ENCODE assay signal across 15 cellular contexts in the genomic region with DNA sequence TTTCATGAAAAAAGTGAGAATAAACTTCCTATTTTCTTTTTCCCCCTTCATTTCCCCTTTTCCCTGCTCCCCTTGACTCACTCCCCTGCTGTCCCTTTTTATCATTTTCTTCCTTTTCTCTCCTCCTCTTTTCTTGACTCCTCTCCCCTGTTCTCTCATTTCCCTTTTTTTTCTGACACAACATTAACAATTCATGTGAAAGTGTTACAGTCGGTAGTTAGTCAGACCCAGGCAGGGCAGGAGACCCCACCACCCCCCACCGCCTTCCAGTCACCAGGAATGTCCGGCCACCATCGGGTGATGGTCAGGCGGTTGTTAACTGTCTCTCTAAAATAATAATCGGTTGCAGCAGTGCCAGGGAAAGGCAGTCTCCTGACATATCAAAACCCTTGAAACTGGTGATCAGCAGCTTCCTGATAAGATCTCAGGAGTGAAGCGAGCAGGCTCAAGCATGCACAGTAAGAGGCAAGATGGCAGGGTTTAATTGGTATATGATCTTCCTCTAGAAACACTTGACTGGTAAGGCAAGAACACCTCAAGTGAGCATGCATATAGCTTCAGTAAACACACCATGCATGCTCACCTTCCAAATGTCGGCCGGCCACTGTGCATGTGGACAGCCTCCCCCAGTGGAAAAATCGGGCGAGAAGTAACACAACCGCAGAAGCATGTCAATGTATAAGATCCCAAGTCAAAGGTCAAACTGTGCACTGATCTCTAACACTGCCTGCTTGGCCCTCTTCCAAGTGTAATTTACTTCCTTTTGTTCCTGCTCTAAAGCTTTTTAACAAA.
DNase-seq lines count a peak whose midpoint lies in the region; ATAC-seq and TF ChIP-seq lines count a peak whose summit lies in the region.
"Had no signal": no experiment of that assay in that cellular context is flagged by ENCODE, and none has a peak within 500 bp of the region (broad histone marks: within the 10 kb centered on the region; RNA-seq: fewer than 3 reads in every experiment).

No MANE protein-coding gene starts in this region.

- no peak overlapping the region for H3K4me3 ChIP-seq in A673 (ENCODE audit: low read depth, low read length, poor library complexity, severe bottlenecking)
- H3K4me3 ChIP-seq: breast epithelium, MG63, tibial nerve had no signal

- H3K9me3 ChIP-seq in A673 (ENCODE audit: low read depth, low read length, poor library complexity, severe bottlenecking): no peaks in the 10 kb centered on the region
- H3K9me3 ChIP-seq: breast epithelium, MG63, tibial nerve had no signal

- CTCF ChIA-PET in A673 (lab: Charles Lee): no interaction called here

- H3K9me3 Mint-ChIP-seq in chondrocyte (ENCODE audit: low read depth) (no peaks in the 10 kb centered on the region), progenitor cell of endocrine pancreas (ENCODE audit: low read depth) (no peaks in the 10 kb centered on the region)
- peaks cover 6% of the 10 kb centered on the region for H3K9me3 Mint-ChIP-seq in natural killer cell treated with Interleukin-12 subunit alpha and Interleukin-12 subunit beta and Interleukin-15 and Interleukin-18, amount 100 ng/mL, for 72 hours

- in situ Hi-C loops in G401 (cut with HindIII; ENCODE audit: low sequenced_read_pairs): no loop called here

- peaks cover 52% of the 10 kb centered on the region for H3K4me1 ChIP-seq in A673 (ENCODE audit: insufficient read depth, low read length, poor library complexity, severe bottlenecking)
- H3K4me1 ChIP-seq: breast epithelium had no signal

- no peaks in the 10 kb centered on the region for H3K36me3 ChIP-seq in A673 (ENCODE audit: insufficient read depth, low read length, poor library complexity, severe bottlenecking)
- H3K36me3 ChIP-seq: breast epithelium, MG63, tibial nerve had no signal

- peak; percentile 29 for DNase-seq in MV-4-11 (lab: John Stamatoyannopoulos, UW)
- DNase-seq in NCI-H2227 (lab: John Stamatoyannopoulos, UW; ENCODE audit: unreplicated experiment): peak; percentile 56
- DNase-seq in chondrocyte (ENCODE audit: low spot score): no peak
- no peak for DNase-seq in progenitor cell of endocrine pancreas (ENCODE audit: low spot score, unreplicated experiment)
- DNase-seq in A673 (ENCODE audit: low spot score): no peak
- DNase-seq in natural killer cell treated with Interleukin-12 subunit alpha and Interleukin-12 subunit beta and Interleukin-15 and Interleukin-18, amount 100 ng/mL, for 72 hours (ENCODE audit: low spot score): no peak
- no peak for DNase-seq in G401 (ENCODE audit: low spot score)
- DNase-seq: activated CD8-positive, alpha-beta T cell treated with anti-CD3 and anti-CD28 coated beads for 36 hours; activated effector memory CD4-positive, alpha-beta T cell treated with anti-CD3 and anti-CD28 coated beads, Interleukin-2, amount 50 U/mL, for 16 hours; MG63; OCI-M1; stimulated activated CD4-positive, alpha-beta T cell treated with anti-CD3 and anti-CD28 coated beads, Interleukin-12 subunit alpha, Interleukin-12 subunit beta, amount 100 ng/mL, for 4 hours had no signal

- H3K36me3 Mint-ChIP-seq in chondrocyte (ENCODE audit: low read depth) (no peaks in the 10 kb centered on the region), progenitor cell of endocrine pancreas (ENCODE audit: insufficient read depth) (no peaks in the 10 kb centered on the region)
- H3K36me3 Mint-ChIP-seq in natural killer cell treated with Interleukin-12 subunit alpha and Interleukin-12 subunit beta and Interleukin-15 and Interleukin-18, amount 100 ng/mL, for 72 hours: no peaks in the 10 kb centered on the region

- H3K27me3 Mint-ChIP-seq in chondrocyte (ENCODE audit: low read depth) (no peaks in the 10 kb centered on the region), progenitor cell of endocrine pancreas (no peaks in the 10 kb centered on the region)
- no peaks in the 10 kb centered on the region for H3K27me3 Mint-ChIP-seq in natural killer cell treated with Interleukin-12 subunit alpha and Interleukin-12 subunit beta and Interleukin-15 and Interleukin-18, amount 100 ng/mL, for 72 hours
- H3K27me3 Mint-ChIP-seq: activated CD8-positive, alpha-beta T cell treated with anti-CD3 and anti-CD28 coated beads for 36 hours had no signal

- peaks cover 47% of the 10 kb centered on the region for H3K4me1 Mint-ChIP-seq in chondrocyte (ENCODE audit: low read depth)
- peaks cover 22% of the 10 kb centered on the region for H3K4me1 Mint-ChIP-seq in progenitor cell of endocrine pancreas (ENCODE audit: low read depth)
- H3K4me1 Mint-ChIP-seq in natural killer cell treated with Interleukin-12 subunit alpha and Interleukin-12 subunit beta and Interleukin-15 and Interleukin-18, amount 100 ng/mL, for 72 hours (ENCODE audit: low read depth in 2 of 2): no peaks in the 10 kb centered on the region

- H3K27ac Mint-ChIP-seq in chondrocyte (ENCODE audit: unreplicated experiment): peak overlapping the region; percentile 52
- peak overlapping the region; percentile 26 for H3K27ac Mint-ChIP-seq in progenitor cell of endocrine pancreas
- H3K27ac Mint-ChIP-seq in natural killer cell treated with Interleukin-12 subunit alpha and Interleukin-12 subunit beta and Interleukin-15 and Interleukin-18, amount 100 ng/mL, for 72 hours: no peak overlapping the region
- H3K27ac Mint-ChIP-seq: activated CD8-positive, alpha-beta T cell treated with anti-CD3 and anti-CD28 coated beads for 36 hours had no signal

- TF ChIP-seq CTCF in chondrocyte (IDR thresholded peaks at IDR 0.05): no peak
- TF ChIP-seq CTCF in progenitor cell of endocrine pancreas (IDR thresholded peaks at IDR 0.05; ENCODE audit: unreplicated experiment): no peak
- TF ChIP-seq CTCF in A673 (conservative IDR thresholded peaks at IDR 0.05; ENCODE audit: low read depth, low read length): no peak

- no peak for ATAC-seq in natural killer cell treated with Interleukin-12 subunit alpha and Interleukin-12 subunit beta and Interleukin-15 and Interleukin-18, amount 100 ng/mL, for 72 hours
- ATAC-seq in GM19035 (IDR thresholded peaks at IDR 0.05; ENCODE audit: unreplicated experiment): no peak
- ATAC-seq: activated CD8-positive, alpha-beta T cell treated with anti-CD3 and anti-CD28 coated beads for 36 hours had no signal

- BruUV-seq in A673 (replicated peaks; lab: Mats Ljungman, UMichigan): no TSS peak

- no peaks in the 10 kb centered on the region for H3K27me3 ChIP-seq in A673 (replicated peaks; ENCODE audit: insufficient read depth, low read depth, low read length, poor library complexity)
- H3K27me3 ChIP-seq: breast epithelium, MG63, tibial nerve had no signal

- POLR2A ChIA-PET in A673 (lab: Charles Lee; ENCODE audit: low non-redundant PET): no interaction called here

- intact Hi-C loops in A673 (cut with micrococcal nuclease; ENCODE audit: unreplicated experiment): no loop called here

- peak overlapping the region; percentile 51 for H3K4me3 Mint-ChIP-seq in chondrocyte (ENCODE audit: unreplicated experiment)
- no peak overlapping the region for H3K4me3 Mint-ChIP-seq in progenitor cell of endocrine pancreas (ENCODE audit: low read depth)
- no peak overlapping the region for H3K4me3 Mint-ChIP-seq in natural killer cell treated with Interleukin-12 subunit alpha and Interleukin-12 subunit beta and Interleukin-15 and Interleukin-18, amount 100 ng/mL, for 72 hours
- H3K4me3 Mint-ChIP-seq: activated CD8-positive, alpha-beta T cell treated with anti-CD3 and anti-CD28 coated beads for 36 hours had no signal

- no peak overlapping the region for H3K27ac ChIP-seq in A673 (ENCODE audit: low read depth, low read length, poor library complexity, severe bottlenecking)
- H3K27ac ChIP-seq: breast epithelium, tibial nerve had no signal

Comparison
In these comparisons a context has a peak if more than half of its experiments do, and no peak if none do; other contexts are left out.
1. DNase-seq: peak in MV-4-11 (single experiment) and NCI-H2227 (single experiment); none in chondrocyte (single experiment), progenitor cell of endocrine pancreas (single experiment), A673 (single experiment), natural killer cell treated with Interleukin-12 subunit alpha and Interleukin-12 subunit beta and Interleukin-15 and Interleukin-18, amount 100 ng/mL, for 72 hours (single experiment) and G401 (single experiment).
2. H3K27ac Mint-ChIP-seq: peak in chondrocyte (single experiment) and progenitor cell of endocrine pancreas (single experiment); none in natural killer cell treated with Interleukin-12 subunit alpha and Interleukin-12 subunit beta and Interleukin-15 and Interleukin-18, amount 100 ng/mL, for 72 hours (0 of 2).